ENCODE assay signal across 2 cellular contexts in the genomic region with DNA sequence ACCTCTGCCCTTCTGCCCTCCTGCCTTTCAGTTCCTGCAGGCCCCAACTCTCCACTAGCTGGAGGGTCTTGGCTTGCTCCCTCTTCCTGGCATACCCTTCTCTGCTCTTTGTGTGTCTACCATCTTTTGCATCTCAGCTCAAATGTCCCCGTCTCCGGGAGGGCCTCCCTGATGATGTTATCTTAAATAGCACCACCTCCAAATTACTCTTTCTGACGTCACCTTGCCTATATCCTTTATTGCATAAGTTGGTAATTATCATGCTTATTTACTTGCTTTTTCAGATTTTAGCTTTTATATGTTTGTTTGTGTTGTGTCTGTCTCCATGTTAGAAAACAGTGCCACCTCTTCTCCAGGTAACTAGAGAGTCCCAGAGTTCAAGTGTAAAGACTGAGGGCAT.
TF ChIP-seq lines count a peak whose summit lies in the region.

No MANE protein-coding gene starts in this region.

TF ChIP-seq in HEK293, 187 proteins besides CTCF, POLR2A, EP300 and RAD21 (continued from another document and continues in another):
- TF ChIP-seq, protein P1, sequence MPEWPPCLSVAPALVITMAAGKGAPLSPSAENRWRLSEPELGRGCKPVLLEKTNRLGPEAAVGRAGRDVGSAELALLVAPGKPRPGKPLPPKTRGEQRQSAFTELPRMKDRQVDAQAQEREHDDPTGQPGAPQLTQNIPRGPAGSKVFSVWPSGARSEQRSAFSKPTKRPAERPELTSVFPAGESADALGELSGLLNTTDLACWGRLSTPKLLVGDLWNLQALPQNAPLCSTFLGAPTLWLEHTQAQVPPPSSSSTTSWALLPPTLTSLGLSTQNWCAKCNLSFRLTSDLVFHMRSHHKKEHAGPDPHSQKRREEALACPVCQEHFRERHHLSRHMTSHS (tag by site-specific recombination; IDR thresholded peaks at IDR 0.05): no peak
- no peak for TF ChIP-seq ZNF114 (tag by site-specific recombination; IDR thresholded peaks at IDR 0.05)
- TF ChIP-seq, protein P2, sequence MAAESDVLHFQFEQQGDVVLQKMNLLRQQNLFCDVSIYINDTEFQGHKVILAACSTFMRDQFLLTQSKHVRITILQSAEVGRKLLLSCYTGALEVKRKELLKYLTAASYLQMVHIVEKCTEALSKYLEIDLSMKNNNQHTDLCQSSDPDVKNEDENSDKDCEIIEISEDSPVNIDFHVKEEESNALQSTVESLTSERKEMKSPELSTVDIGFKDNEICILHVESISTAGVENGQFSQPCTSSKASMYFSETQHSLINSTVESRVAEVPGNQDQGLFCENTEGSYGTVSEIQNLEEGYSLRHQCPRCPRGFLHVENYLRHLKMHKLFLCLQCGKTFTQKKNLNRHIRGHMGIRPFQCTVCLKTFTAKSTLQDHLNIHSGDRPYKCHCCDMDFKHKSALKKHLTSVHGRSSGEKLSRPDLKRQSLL (tag by site-specific recombination; IDR thresholded peaks at IDR 0.05): no peak
- TF ChIP-seq, protein P3, sequence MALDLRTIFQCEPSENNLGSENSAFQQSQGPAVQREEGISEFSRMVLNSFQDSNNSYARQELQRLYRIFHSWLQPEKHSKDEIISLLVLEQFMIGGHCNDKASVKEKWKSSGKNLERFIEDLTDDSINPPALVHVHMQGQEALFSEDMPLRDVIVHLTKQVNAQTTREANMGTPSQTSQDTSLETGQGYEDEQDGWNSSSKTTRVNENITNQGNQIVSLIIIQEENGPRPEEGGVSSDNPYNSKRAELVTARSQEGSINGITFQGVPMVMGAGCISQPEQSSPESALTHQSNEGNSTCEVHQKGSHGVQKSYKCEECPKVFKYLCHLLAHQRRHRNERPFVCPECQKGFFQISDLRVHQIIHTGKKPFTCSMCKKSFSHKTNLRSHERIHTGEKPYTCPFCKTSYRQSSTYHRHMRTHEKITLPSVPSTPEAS (tag by site-specific recombination; IDR thresholded peaks at IDR 0.05): no peak
- TF ChIP-seq, protein P4, sequence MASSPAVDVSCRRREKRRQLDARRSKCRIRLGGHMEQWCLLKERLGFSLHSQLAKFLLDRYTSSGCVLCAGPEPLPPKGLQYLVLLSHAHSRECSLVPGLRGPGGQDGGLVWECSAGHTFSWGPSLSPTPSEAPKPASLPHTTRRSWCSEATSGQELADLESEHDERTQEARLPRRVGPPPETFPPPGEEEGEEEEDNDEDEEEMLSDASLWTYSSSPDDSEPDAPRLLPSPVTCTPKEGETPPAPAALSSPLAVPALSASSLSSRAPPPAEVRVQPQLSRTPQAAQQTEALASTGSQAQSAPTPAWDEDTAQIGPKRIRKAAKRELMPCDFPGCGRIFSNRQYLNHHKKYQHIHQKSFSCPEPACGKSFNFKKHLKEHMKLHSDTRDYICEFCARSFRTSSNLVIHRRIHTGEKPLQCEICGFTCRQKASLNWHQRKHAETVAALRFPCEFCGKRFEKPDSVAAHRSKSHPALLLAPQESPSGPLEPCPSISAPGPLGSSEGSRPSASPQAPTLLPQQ (tag by site-specific recombination; IDR thresholded peaks at IDR 0.05): peak; percentile 33; the same call in 1 of the 2 replicates
- TF ChIP-seq, protein P5, sequence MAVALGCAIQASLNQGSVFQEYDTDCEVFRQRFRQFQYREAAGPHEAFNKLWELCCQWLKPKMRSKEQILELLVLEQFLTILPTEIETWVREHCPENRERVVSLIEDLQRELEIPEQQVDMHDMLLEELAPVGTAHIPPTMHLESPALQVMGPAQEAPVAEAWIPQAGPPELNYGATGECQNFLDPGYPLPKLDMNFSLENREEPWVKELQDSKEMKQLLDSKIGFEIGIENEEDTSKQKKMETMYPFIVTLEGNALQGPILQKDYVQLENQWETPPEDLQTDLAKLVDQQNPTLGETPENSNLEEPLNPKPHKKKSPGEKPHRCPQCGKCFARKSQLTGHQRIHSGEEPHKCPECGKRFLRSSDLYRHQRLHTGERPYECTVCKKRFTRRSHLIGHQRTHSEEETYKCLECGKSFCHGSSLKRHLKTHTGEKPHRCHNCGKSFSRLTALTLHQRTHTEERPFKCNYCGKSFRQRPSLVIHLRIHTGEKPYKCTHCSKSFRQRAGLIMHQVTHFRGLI (tag by site-specific recombination; IDR thresholded peaks at IDR 0.05): no peak
- TF ChIP-seq, protein P6, sequence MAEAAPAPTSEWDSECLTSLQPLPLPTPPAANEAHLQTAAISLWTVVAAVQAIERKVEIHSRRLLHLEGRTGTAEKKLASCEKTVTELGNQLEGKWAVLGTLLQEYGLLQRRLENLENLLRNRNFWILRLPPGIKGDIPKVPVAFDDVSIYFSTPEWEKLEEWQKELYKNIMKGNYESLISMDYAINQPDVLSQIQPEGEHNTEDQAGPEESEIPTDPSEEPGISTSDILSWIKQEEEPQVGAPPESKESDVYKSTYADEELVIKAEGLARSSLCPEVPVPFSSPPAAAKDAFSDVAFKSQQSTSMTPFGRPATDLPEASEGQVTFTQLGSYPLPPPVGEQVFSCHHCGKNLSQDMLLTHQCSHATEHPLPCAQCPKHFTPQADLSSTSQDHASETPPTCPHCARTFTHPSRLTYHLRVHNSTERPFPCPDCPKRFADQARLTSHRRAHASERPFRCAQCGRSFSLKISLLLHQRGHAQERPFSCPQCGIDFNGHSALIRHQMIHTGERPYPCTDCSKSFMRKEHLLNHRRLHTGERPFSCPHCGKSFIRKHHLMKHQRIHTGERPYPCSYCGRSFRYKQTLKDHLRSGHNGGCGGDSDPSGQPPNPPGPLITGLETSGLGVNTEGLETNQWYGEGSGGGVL (tag by site-specific recombination; IDR thresholded peaks at IDR 0.05): no peak
- TF ChIP-seq, protein P7, sequence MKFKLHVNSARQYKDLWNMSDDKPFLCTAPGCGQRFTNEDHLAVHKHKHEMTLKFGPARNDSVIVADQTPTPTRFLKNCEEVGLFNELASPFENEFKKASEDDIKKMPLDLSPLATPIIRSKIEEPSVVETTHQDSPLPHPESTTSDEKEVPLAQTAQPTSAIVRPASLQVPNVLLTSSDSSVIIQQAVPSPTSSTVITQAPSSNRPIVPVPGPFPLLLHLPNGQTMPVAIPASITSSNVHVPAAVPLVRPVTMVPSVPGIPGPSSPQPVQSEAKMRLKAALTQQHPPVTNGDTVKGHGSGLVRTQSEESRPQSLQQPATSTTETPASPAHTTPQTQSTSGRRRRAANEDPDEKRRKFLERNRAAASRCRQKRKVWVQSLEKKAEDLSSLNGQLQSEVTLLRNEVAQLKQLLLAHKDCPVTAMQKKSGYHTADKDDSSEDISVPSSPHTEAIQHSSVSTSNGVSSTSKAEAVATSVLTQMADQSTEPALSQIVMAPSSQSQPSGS (tag by site-specific recombination; IDR thresholded peaks at IDR 0.05; ENCODE audit: low read depth): peak; percentile 84
- TF ChIP-seq ZNF223 (tag by site-specific recombination; IDR thresholded peaks at IDR 0.05): no peak
- TF ChIP-seq ZNF324 (tag by site-specific recombination; IDR thresholded peaks at IDR 0.05): no peak
- no peak for TF ChIP-seq FEZF1 (tag by site-specific recombination; IDR thresholded peaks at IDR 0.05)
- peak; percentile 72 for TF ChIP-seq ZBTB21 (tag by site-specific recombination; IDR thresholded peaks at IDR 0.05)
- no peak for TF ChIP-seq ZNF768 (tag by site-specific recombination; IDR thresholded peaks at IDR 0.05)

TF ChIP-seq in K562, 482 proteins besides CTCF, POLR2A, EP300 and RAD21 (continued from another document):
- TF ChIP-seq, protein P8, sequence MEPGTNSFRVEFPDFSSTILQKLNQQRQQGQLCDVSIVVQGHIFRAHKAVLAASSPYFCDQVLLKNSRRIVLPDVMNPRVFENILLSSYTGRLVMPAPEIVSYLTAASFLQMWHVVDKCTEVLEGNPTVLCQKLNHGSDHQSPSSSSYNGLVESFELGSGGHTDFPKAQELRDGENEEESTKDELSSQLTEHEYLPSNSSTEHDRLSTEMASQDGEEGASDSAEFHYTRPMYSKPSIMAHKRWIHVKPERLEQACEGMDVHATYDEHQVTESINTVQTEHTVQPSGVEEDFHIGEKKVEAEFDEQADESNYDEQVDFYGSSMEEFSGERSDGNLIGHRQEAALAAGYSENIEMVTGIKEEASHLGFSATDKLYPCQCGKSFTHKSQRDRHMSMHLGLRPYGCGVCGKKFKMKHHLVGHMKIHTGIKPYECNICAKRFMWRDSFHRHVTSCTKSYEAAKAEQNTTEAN (CRISPR knock-in tag; IDR thresholded peaks at IDR 0.05): no peak
- TF ChIP-seq, protein P9, sequence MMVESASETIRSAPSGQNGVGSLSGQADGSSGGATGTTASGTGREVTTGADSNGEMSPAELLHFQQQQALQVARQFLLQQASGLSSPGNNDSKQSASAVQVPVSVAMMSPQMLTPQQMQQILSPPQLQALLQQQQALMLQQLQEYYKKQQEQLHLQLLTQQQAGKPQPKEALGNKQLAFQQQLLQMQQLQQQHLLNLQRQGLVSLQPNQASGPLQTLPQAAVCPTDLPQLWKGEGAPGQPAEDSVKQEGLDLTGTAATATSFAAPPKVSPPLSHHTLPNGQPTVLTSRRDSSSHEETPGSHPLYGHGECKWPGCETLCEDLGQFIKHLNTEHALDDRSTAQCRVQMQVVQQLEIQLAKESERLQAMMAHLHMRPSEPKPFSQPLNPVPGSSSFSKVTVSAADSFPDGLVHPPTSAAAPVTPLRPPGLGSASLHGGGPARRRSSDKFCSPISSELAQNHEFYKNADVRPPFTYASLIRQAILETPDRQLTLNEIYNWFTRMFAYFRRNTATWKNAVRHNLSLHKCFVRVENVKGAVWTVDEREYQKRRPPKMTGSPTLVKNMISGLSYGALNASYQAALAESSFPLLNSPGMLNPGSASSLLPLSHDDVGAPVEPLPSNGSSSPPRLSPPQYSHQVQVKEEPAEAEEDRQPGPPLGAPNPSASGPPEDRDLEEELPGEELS (CRISPR knock-in tag; IDR thresholded peaks at IDR 0.05; ENCODE audit: borderline replicate concordance): no peak
- TF ChIP-seq JUND (IDR thresholded peaks at IDR 0.05; ENCODE audit: borderline replicate concordance, low read depth, low read length) (no peak), JUND (tag; IDR thresholded peaks at IDR 0.05; ENCODE audit: borderline replicate concordance, low read depth, low read length) (peak; percentile 67; the same call in 2 of the 3 replicates), ATF7 (IDR thresholded peaks at IDR 0.05) (peak; percentile 63), ZNF146 (CRISPR knock-in tag; IDR thresholded peaks at IDR 0.05; ENCODE audit: unreplicated experiment) (no peak), ETV1 (tag; conservative IDR thresholded peaks at IDR 0.05; ENCODE audit: low read depth) (0 out of 2 replicates have a peak, but pooled peaks have one; percentile 23), ZNF165 (CRISPR knock-in tag; IDR thresholded peaks at IDR 0.05; ENCODE audit: borderline replicate concordance) (no peak), CEBPG (CRISPR knock-in tag; IDR thresholded peaks at IDR 0.05) (no peak), CEBPG (tag; conservative IDR thresholded peaks at IDR 0.05 in 1 of 2, IDR thresholded peaks at IDR 0.05 in 1 of 2) (peak in 1 of 2 experiments; percentile 69; a peak in 2 of 4 replicates), XRCC4 (IDR thresholded peaks at IDR 0.05; ENCODE audit: extremely low read depth, insufficient read depth, insufficient read length) (no peak), ELF4 (CRISPR knock-in tag; IDR thresholded peaks at IDR 0.05) (0 out of 2 replicates have a peak, but pooled peaks have one; percentile 34), TCFL5 (CRISPR knock-in tag; conservative IDR thresholded peaks at IDR 0.05) (no peak), ZNF274 (IDR thresholded peaks at IDR 0.05; ENCODE audit: borderline replicate concordance, low read depth, low read length) (no peak), TAF15 (IDR thresholded peaks at IDR 0.05; ENCODE audit: low read depth, low read length) (no peak), NFXL1 (CRISPR knock-in tag; IDR thresholded peaks at IDR 0.05) (no peak), NR1H2 (CRISPR knock-in tag; IDR thresholded peaks at IDR 0.05) (no peak)
- TF ChIP-seq, protein P10, sequence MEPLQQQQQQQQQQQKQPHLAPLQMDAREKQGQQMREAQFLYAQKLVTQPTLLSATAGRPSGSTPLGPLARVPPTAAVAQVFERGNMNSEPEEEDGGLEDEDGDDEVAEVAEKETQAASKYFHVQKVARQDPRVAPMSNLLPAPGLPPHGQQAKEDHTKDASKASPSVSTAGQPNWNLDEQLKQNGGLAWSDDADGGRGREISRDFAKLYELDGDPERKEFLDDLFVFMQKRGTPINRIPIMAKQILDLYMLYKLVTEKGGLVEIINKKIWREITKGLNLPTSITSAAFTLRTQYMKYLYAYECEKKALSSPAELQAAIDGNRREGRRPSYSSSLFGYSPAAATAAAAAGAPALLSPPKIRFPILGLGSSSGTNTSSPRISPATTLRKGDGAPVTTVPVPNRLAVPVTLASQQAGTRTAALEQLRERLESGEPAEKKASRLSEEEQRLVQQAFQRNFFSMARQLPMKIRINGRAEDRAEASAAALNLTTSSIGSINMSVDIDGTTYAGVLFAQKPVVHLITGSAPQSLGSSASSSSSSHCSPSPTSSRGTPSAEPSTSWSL (CRISPR knock-in tag; IDR thresholded peaks at IDR 0.05; ENCODE audit: borderline replicate concordance): no peak
- TF ChIP-seq, protein P11, sequence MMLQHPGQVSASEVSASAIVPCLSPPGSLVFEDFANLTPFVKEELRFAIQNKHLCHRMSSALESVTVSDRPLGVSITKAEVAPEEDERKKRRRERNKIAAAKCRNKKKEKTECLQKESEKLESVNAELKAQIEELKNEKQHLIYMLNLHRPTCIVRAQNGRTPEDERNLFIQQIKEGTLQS (IDR thresholded peaks at IDR 0.05): peak; percentile 76
- TF ChIP-seq, protein P11 (CRISPR knock-in tag; conservative IDR thresholded peaks at IDR 0.05): no peak
